Comparison of ENCODE assay signal across 15 cellular contexts in genomic region chr7:116535416-116535815, GRCh38. TPM values are rescaled to one million over a fixed set of nuclear protein-coding genes. Genes with fewer than 3 reads are reported as not detected.
"Had no signal": no experiment of that assay in that cellular context is flagged by ENCODE, and none has a peak within 500 bp of the region (broad histone marks: within the 10 kb centered on the region; RNA-seq: fewer than 3 reads in every experiment).

No MANE protein-coding gene starts in this region.

- H3K27me3 ChIP-seq: adrenal gland, suprapubic skin, upper lobe of right lung had no signal

- H3K36me3 ChIP-seq: adrenal gland had no signal

- H3K4me2 ChIP-seq: smooth muscle cell had no signal

- H3K9me3 ChIP-seq: adrenal gland, suprapubic skin, upper lobe of right lung had no signal

- DNase-seq: activated CD4-positive, alpha-beta T cell treated with anti-CD3 and anti-CD28 coated beads, Interleukin-2, amount 10 ng/mL, durations not matched to agents 7 days and 5 days; activated CD4-positive, CD25-positive, alpha-beta regulatory T cell; activated CD8-positive, alpha-beta memory T cell treated with anti-CD3 and anti-CD28 coated beads for 24 hours; activated naive CD4-positive, alpha-beta T cell treated with anti-CD3 and anti-CD28 coated beads for 36 hours; adrenal gland; central memory CD4-positive, alpha-beta T cell; cortex of kidney; effector memory CD4-positive, alpha-beta T cell; stimulated activated naive B cell treated with anti-CD40 and anti-IgM and Interleukin-4, amounts not matched to agents 10 μg/mL and 1 μg/mL and 100 μg/mL, for 72 hours; upper lobe of right lung had no signal

- H3K4me3 ChIP-seq: adrenal gland, smooth muscle cell, suprapubic skin, upper lobe of right lung had no signal

- H3K4me1 ChIP-seq: adrenal gland, upper lobe of right lung had no signal

- H3K27ac ChIP-seq: adrenal gland, epithelial cell of prostate, suprapubic skin had no signal

RNA-seq across cellular contexts. Expression of gene CAV1, which starts 10.6 kb away (rescaled TPM):
- total RNA-seq: activated CD4-positive, alpha-beta T cell treated with anti-CD3 and anti-CD28 coated beads, Interleukin-2, amount 10 ng/mL, durations not matched to agents 7 days and 5 days; natural killer cell treated with Interleukin-12 subunit alpha and Interleukin-12 subunit beta and Interleukin-15 and Interleukin-18, amount 100 ng/mL, for 72 hours; T-helper 2 cell treated with Interferon-gamma antibody and Interleukin-4, amounts not matched to agents 100 ng/mL and 5 ng/mL, for 36 hours had no signal

RNA-seq across cellular contexts. Expression of gene CAV2, which starts 35.9 kb away (rescaled TPM):
- total RNA-seq: activated CD4-positive, alpha-beta T cell treated with anti-CD3 and anti-CD28 coated beads, Interleukin-2, amount 10 ng/mL, durations not matched to agents 7 days and 5 days; activated naive CD4-positive, alpha-beta T cell treated with anti-CD3 and anti-CD28 coated beads for 36 hours; natural killer cell treated with Interleukin-12 subunit alpha and Interleukin-12 subunit beta and Interleukin-15 and Interleukin-18, amount 100 ng/mL, for 72 hours; T-helper 2 cell treated with Interferon-gamma antibody and Interleukin-4, amounts not matched to agents 100 ng/mL and 5 ng/mL, for 36 hours had no signal
